ENCODE assay signal across 2 cellular contexts in genomic region chr9:5846501-5846921, GRCh38.
TF ChIP-seq lines count a peak whose summit lies in the region.

No MANE protein-coding gene starts in this region.

TF ChIP-seq in IMR-90, 13 proteins besides CTCF, POLR2A, EP300 and RAD21:
- no peak for TF ChIP-seq MAZ (IDR thresholded peaks at IDR 0.05; ENCODE audit: borderline replicate concordance, low read depth, low read length)
- TF ChIP-seq FOS (IDR thresholded peaks at IDR 0.05; ENCODE audit: low read depth, low read length), result no peak
- no peak for TF ChIP-seq MXI1 (IDR thresholded peaks at IDR 0.05; ENCODE audit: borderline replicate concordance, low read depth, low read length)
- TF ChIP-seq CEBPB (IDR thresholded peaks at IDR 0.05; ENCODE audit: low read depth, low read length), result peak; percentile 62; the same call in 1 of the 2 replicates

TF ChIP-seq in K562, 482 proteins besides CTCF, POLR2A, EP300 and RAD21:
- TF ChIP-seq CHD1 (IDR thresholded peaks at IDR 0.05; ENCODE audit: low read length) (no peak), LEF1 (IDR thresholded peaks at IDR 0.05) (no peak), PHB (CRISPR knock-in tag; IDR thresholded peaks at IDR 0.05) (no peak), CHCHD3 (CRISPR knock-in tag; IDR thresholded peaks at IDR 0.05) (no peak), MED1 (CRISPR knock-in tag; IDR thresholded peaks at IDR 0.05; ENCODE audit: borderline replicate concordance) (no peak), SIX5 (IDR thresholded peaks at IDR 0.05; ENCODE audit: borderline replicate concordance in 1 of 2, insufficient read depth in 1 of 2, low read depth in 1 of 2, low read length in 2 of 2) (no peak), ZBTB1 (CRISPR knock-in tag; IDR thresholded peaks at IDR 0.05; ENCODE audit: borderline replicate concordance, low read depth) (no peak), CEBPB (tag; IDR thresholded peaks at IDR 0.05) (0 out of 2 replicates have a peak, but pooled peaks have one; percentile 16), NCOA2 (IDR thresholded peaks at IDR 0.05; ENCODE audit: partially characterized antibody in 2 of 2) (no peak), CEBPG (CRISPR knock-in tag; IDR thresholded peaks at IDR 0.05) (no peak), CEBPG (tag; conservative IDR thresholded peaks at IDR 0.05 in 1 of 2, IDR thresholded peaks at IDR 0.05 in 1 of 2) (0 out of 4 replicates have a peak, but pooled peaks of 1 of the 2 experiments have one; percentile 13), CBX8 (IDR thresholded peaks at IDR 0.05; ENCODE audit: borderline replicate concordance, extremely low read depth, low read depth, low read length, poor library complexity, severe bottlenecking) (no peak), HLTF (IDR thresholded peaks at IDR 0.05) (no peak), ZNF696 (CRISPR knock-in tag; conservative IDR thresholded peaks at IDR 0.05) (no peak), PURB (CRISPR knock-in tag; IDR thresholded peaks at IDR 0.05; ENCODE audit: low read depth) (no peak)
